In genomic region chr20:15077733-15078132, GRCh38 we compare ENCODE assay signal across 20 cellular contexts.
"Had no signal": no experiment of that assay in that cellular context is flagged by ENCODE, and none has a peak within 500 bp of the region (broad histone marks: within the 10 kb centered on the region; RNA-seq: fewer than 3 reads in every experiment).

No MANE protein-coding gene starts in this region.

- H3K4me1 ChIP-seq: esophagus muscularis mucosa, gastrocnemius medialis, heart right ventricle, left ventricle myocardium inferior, lower lobe of right lung, pancreas, upper lobe of left lung, uterus had no signal

- H3K27me3 Mint-ChIP-seq: progenitor cell of endocrine pancreas had no signal

- H3K27me3 ChIP-seq: esophagus muscularis mucosa, gastrocnemius medialis, heart right ventricle, pancreas, upper lobe of left lung, uterus had no signal

- H3K27ac Mint-ChIP-seq: memory B cell, naive B cell, progenitor cell of endocrine pancreas had no signal

- H3K9me3 ChIP-seq: esophagus muscularis mucosa, gastrocnemius medialis, heart right ventricle, left ventricle myocardium inferior, lower lobe of right lung, pancreas, upper lobe of left lung, uterus had no signal

- FAIRE-seq: pancreas, small intestine had no signal

- H3K27ac ChIP-seq: epithelial cell of prostate, esophagus muscularis mucosa, gastrocnemius medialis, heart right ventricle, left ventricle myocardium inferior, lower lobe of right lung, pancreas, upper lobe of left lung, uterus had no signal

- H3K36me3 Mint-ChIP-seq: memory B cell, naive B cell had no signal

- ATAC-seq: gastrocnemius medialis, heart right ventricle, lower lobe of right lung, pancreas, right cardiac atrium had no signal

- H3K4me3 ChIP-seq: esophagus muscularis mucosa, gastrocnemius medialis, heart right ventricle, left ventricle myocardium inferior, lower lobe of right lung, pancreas, upper lobe of left lung, uterus had no signal

- H3K9me3 Mint-ChIP-seq: memory B cell, naive B cell had no signal

- DNase-seq: effector memory CD4-positive, alpha-beta T cell; gastrocnemius medialis; heart right ventricle; hypothalamus; islet precursor cell; left ventricle myocardium inferior; lower lobe of right lung; naive B cell; occipital lobe; pancreas; right cardiac atrium; small intestine; stimulated activated CD4-positive, alpha-beta T cell treated with anti-CD3 and anti-CD28 coated beads, Interleukin-12 subunit alpha, Interleukin-12 subunit beta, amount 100 ng/mL, for 4 hours; stimulated activated naive CD4-positive, alpha-beta T cell treated with Interleukin-2 at 50 U/mL for 16 hours; upper lobe of left lung; uterus had no signal

- H3K36me3 ChIP-seq: esophagus muscularis mucosa, gastrocnemius medialis, heart right ventricle, left ventricle myocardium inferior, lower lobe of right lung, pancreas, upper lobe of left lung, uterus had no signal

- H3K4me1 Mint-ChIP-seq: memory B cell, naive B cell had no signal

- H3K4me3 Mint-ChIP-seq: memory B cell, naive B cell had no signal
